In the genomic region with DNA sequence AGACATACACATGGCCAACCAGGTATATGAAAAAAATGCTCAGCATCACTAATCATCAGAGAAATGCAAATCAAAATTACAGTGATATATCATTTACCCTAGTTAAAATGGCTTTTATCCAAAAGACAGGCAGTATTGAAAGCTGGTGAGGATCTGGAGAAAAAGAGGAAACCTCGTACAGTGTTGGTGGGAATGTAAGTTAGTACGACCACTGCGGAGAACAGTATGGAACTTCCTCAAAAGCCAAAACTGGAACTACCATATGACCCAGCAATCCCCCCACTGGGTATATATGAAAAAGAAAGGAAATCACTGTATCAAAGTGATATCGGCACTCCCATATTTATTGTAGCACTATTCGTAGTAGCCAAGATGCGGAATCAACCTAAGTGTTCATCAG, we compare ENCODE assay signal across 36 cellular contexts.
"Had no signal": no experiment of that assay in that cellular context is flagged by ENCODE, and none has a peak within 500 bp of the region (broad histone marks: within the 10 kb centered on the region; RNA-seq: fewer than 3 reads in every experiment).

No MANE protein-coding gene starts in this region.

- H3K4me1 Mint-ChIP-seq: activated naive CD8-positive, alpha-beta T cell treated with anti-CD3 and anti-CD28 coated beads, Interleukin-2, amount 50 U/mL, for 24 hours; brain; central memory CD8-positive, alpha-beta T cell; WTC11 had no signal

- H3K4me1 ChIP-seq: ascending aorta had no signal

- DNase-seq: activated CD4-positive, alpha-beta memory T cell treated with anti-CD3 and anti-CD28 coated beads, Interleukin-2, amount 10 ng/mL, durations not matched to agents 7 days and 5 days; activated CD4-positive, alpha-beta T cell treated with anti-CD3 and anti-CD28 coated beads for 1 hour; activated CD4-positive, alpha-beta T cell treated with anti-CD3 and anti-CD28 coated beads for 36 hours; activated CD4-positive, alpha-beta T cell treated with anti-CD3 and anti-CD28 coated beads for 48 hours; activated CD4-positive, alpha-beta T cell treated with anti-CD3 and anti-CD28 coated beads, Interleukin-2, amount 10 ng/mL, durations not matched to agents 7 days and 5 days; activated CD4-positive, alpha-beta T cell treated with anti-CD3 and anti-CD28 coated beads, Interleukin-2, amount 50 U/mL, for 48 hours; activated CD4-positive, CD25-positive, alpha-beta regulatory T cell; activated CD8-positive, alpha-beta memory T cell treated with anti-CD3 and anti-CD28 coated beads for 24 hours; activated CD8-positive, alpha-beta memory T cell treated with anti-CD3 and anti-CD28 coated beads, Interleukin-2, amount 10 ng/mL, durations not matched to agents 7 days and 5 days; activated CD8-positive, alpha-beta memory T cell treated with anti-CD3 and anti-CD28 coated beads, Interleukin-2, amount 50 U/mL, for 48 hours; activated CD8-positive, alpha-beta T cell treated with anti-CD3 and anti-CD28 coated beads, Interleukin-2, amount 10 ng/mL, durations not matched to agents 7 days and 5 days; activated effector memory CD4-positive, alpha-beta T cell treated with Interleukin-2 at 50 U/mL for 16 hours; activated gamma-delta T cell; activated naive CD4-positive, alpha-beta T cell treated with anti-CD3 and anti-CD28 coated beads, Interleukin-2, amount 10 ng/mL, durations not matched to agents 7 days and 5 days; activated naive CD4-positive, alpha-beta T cell treated with Interleukin-2 at 50 U/mL for 16 hours; activated naive CD8-positive, alpha-beta T cell treated with anti-CD3 and anti-CD28 coated beads, Interleukin-2, amount 10 ng/mL, durations not matched to agents 7 days and 5 days; activated naive CD8-positive, alpha-beta T cell treated with anti-CD3 and anti-CD28 coated beads, Interleukin-2, amount 50 U/mL, for 24 hours; activated T-cell treated with anti-CD3 and anti-CD28 coated beads, Interleukin-2, amount 50 U/mL, for 24 hours; activated T-cell treated with anti-CD3 and anti-CD28 coated beads, Interleukin-2, amount 50 U/mL, for 48 hours; amygdala; anterior cingulate cortex; caudate nucleus; cerebellar nuclear complex; T-helper 2 cell; T-helper 9 cell; WERI-Rb-1 had no signal

- ATAC-seq: activated CD4-positive, alpha-beta T cell treated with anti-CD3 and anti-CD28 coated beads for 36 hours; activated CD4-positive, CD25-positive, alpha-beta regulatory T cell treated with anti-CD3 and anti-CD28 coated beads, Interleukin-2, amount 50 U/mL, for 24 hours; activated CD8-positive, alpha-beta memory T cell treated with anti-CD3 and anti-CD28 coated beads, Interleukin-2, amount 10 ng/mL, durations not matched to agents 7 days and 5 days; activated CD8-positive, alpha-beta T cell treated with anti-CD3 and anti-CD28 coated beads, Interleukin-2, amount 10 ng/mL, durations not matched to agents 7 days and 5 days; activated naive CD8-positive, alpha-beta T cell treated with anti-CD3 and anti-CD28 coated beads, Interleukin-2, amount 50 U/mL, for 24 hours; WTC11 had no signal

- H3K4me3 Mint-ChIP-seq: activated CD4-positive, alpha-beta memory T cell treated with anti-CD3 and anti-CD28 coated beads, Interleukin-2, amount 10 ng/mL, durations not matched to agents 7 days and 5 days; activated CD4-positive, alpha-beta T cell treated with anti-CD3 and anti-CD28 coated beads for 36 hours; activated CD4-positive, alpha-beta T cell treated with anti-CD3 and anti-CD28 coated beads, Interleukin-2, amount 10 ng/mL, durations not matched to agents 7 days and 5 days; activated CD8-positive, alpha-beta memory T cell treated with anti-CD3 and anti-CD28 coated beads, Interleukin-2, amount 10 ng/mL, durations not matched to agents 7 days and 5 days; activated CD8-positive, alpha-beta T cell treated with anti-CD3 and anti-CD28 coated beads, Interleukin-2, amount 10 ng/mL, durations not matched to agents 7 days and 5 days; activated naive CD4-positive, alpha-beta T cell treated with anti-CD3 and anti-CD28 coated beads, Interleukin-2, amount 10 ng/mL, durations not matched to agents 7 days and 5 days; activated naive CD4-positive, alpha-beta T cell treated with anti-CD3 and anti-CD28 coated beads, Interleukin-2, amount 50 U/mL, for 24 hours; activated naive CD8-positive, alpha-beta T cell; activated naive CD8-positive, alpha-beta T cell treated with anti-CD3 and anti-CD28 coated beads, Interleukin-2, amount 10 ng/mL, durations not matched to agents 7 days and 5 days; activated naive CD8-positive, alpha-beta T cell treated with anti-CD3 and anti-CD28 coated beads, Interleukin-2, amount 50 U/mL, for 24 hours; activated T-cell treated with anti-CD3 and anti-CD28 coated beads, Interleukin-2, amount 50 U/mL, for 24 hours; brain; central memory CD8-positive, alpha-beta T cell; T-helper 2 cell treated with Interferon-gamma antibody and Interleukin-4, amounts not matched to agents 5 μg/mL and 100 μg/mL, for 36 hours; WTC11 had no signal

- H3K27me3 ChIP-seq: ascending aorta, cardiac muscle cell had no signal

- H3K4me3 ChIP-seq: ascending aorta, cardiac muscle cell had no signal

- H3K27me3 Mint-ChIP-seq: activated CD4-positive, alpha-beta memory T cell treated with anti-CD3 and anti-CD28 coated beads, Interleukin-2, amount 10 ng/mL, durations not matched to agents 7 days and 5 days; activated CD4-positive, alpha-beta T cell treated with anti-CD3 and anti-CD28 coated beads for 36 hours; activated CD4-positive, alpha-beta T cell treated with anti-CD3 and anti-CD28 coated beads, Interleukin-2, amount 10 ng/mL, durations not matched to agents 7 days and 5 days; activated CD8-positive, alpha-beta memory T cell treated with anti-CD3 and anti-CD28 coated beads, Interleukin-2, amount 10 ng/mL, durations not matched to agents 7 days and 5 days; activated naive CD4-positive, alpha-beta T cell treated with anti-CD3 and anti-CD28 coated beads, Interleukin-2, amount 10 ng/mL, durations not matched to agents 7 days and 5 days; activated naive CD4-positive, alpha-beta T cell treated with anti-CD3 and anti-CD28 coated beads, Interleukin-2, amount 50 U/mL, for 24 hours; activated naive CD8-positive, alpha-beta T cell; activated naive CD8-positive, alpha-beta T cell treated with anti-CD3 and anti-CD28 coated beads, Interleukin-2, amount 10 ng/mL, durations not matched to agents 7 days and 5 days; activated naive CD8-positive, alpha-beta T cell treated with anti-CD3 and anti-CD28 coated beads, Interleukin-2, amount 50 U/mL, for 24 hours; activated T-cell treated with anti-CD3 and anti-CD28 coated beads, Interleukin-2, amount 50 U/mL, for 24 hours; brain; central memory CD8-positive, alpha-beta T cell had no signal

- H3K27ac Mint-ChIP-seq: activated CD4-positive, alpha-beta memory T cell treated with anti-CD3 and anti-CD28 coated beads, Interleukin-2, amount 10 ng/mL, durations not matched to agents 7 days and 5 days; activated CD4-positive, alpha-beta T cell treated with anti-CD3 and anti-CD28 coated beads for 36 hours; activated CD4-positive, alpha-beta T cell treated with anti-CD3 and anti-CD28 coated beads, Interleukin-2, amount 10 ng/mL, durations not matched to agents 7 days and 5 days; activated CD8-positive, alpha-beta memory T cell treated with anti-CD3 and anti-CD28 coated beads, Interleukin-2, amount 10 ng/mL, durations not matched to agents 7 days and 5 days; activated CD8-positive, alpha-beta T cell treated with anti-CD3 and anti-CD28 coated beads, Interleukin-2, amount 10 ng/mL, durations not matched to agents 7 days and 5 days; activated naive CD4-positive, alpha-beta T cell treated with anti-CD3 and anti-CD28 coated beads, Interleukin-2, amount 10 ng/mL, durations not matched to agents 7 days and 5 days; activated naive CD4-positive, alpha-beta T cell treated with anti-CD3 and anti-CD28 coated beads, Interleukin-2, amount 50 U/mL, for 24 hours; activated naive CD8-positive, alpha-beta T cell; activated naive CD8-positive, alpha-beta T cell treated with anti-CD3 and anti-CD28 coated beads, Interleukin-2, amount 10 ng/mL, durations not matched to agents 7 days and 5 days; activated naive CD8-positive, alpha-beta T cell treated with anti-CD3 and anti-CD28 coated beads, Interleukin-2, amount 50 U/mL, for 24 hours; activated T-cell treated with anti-CD3 and anti-CD28 coated beads, Interleukin-2, amount 50 U/mL, for 24 hours; activated T-helper 2 cell treated with anti-CD3 and anti-CD28 coated beads, Interferon-gamma antibody, Interleukin-2, Interleukin-4, amounts not matched to agents 10 μg/mL and 5 μg/mL and 100 μg/mL, durations not matched to agents 14 hours and 24 hours and 36 hours; brain; T-helper 2 cell treated with Interferon-gamma antibody and Interleukin-4, amounts not matched to agents 5 μg/mL and 100 μg/mL, for 36 hours; WTC11 had no signal

- H3K9me3 Mint-ChIP-seq: activated CD4-positive, alpha-beta memory T cell treated with anti-CD3 and anti-CD28 coated beads, Interleukin-2, amount 10 ng/mL, durations not matched to agents 7 days and 5 days; activated CD4-positive, alpha-beta T cell treated with anti-CD3 and anti-CD28 coated beads, Interleukin-2, amount 10 ng/mL, durations not matched to agents 7 days and 5 days; activated naive CD4-positive, alpha-beta T cell treated with anti-CD3 and anti-CD28 coated beads, Interleukin-2, amount 10 ng/mL, durations not matched to agents 7 days and 5 days; activated naive CD4-positive, alpha-beta T cell treated with anti-CD3 and anti-CD28 coated beads, Interleukin-2, amount 50 U/mL, for 24 hours; activated naive CD8-positive, alpha-beta T cell treated with anti-CD3 and anti-CD28 coated beads, Interleukin-2, amount 10 ng/mL, durations not matched to agents 7 days and 5 days; activated naive CD8-positive, alpha-beta T cell treated with anti-CD3 and anti-CD28 coated beads, Interleukin-2, amount 50 U/mL, for 24 hours; activated T-cell treated with anti-CD3 and anti-CD28 coated beads, Interleukin-2, amount 50 U/mL, for 24 hours; activated T-helper 2 cell treated with anti-CD3 and anti-CD28 coated beads, Interferon-gamma antibody, Interleukin-2, Interleukin-4, amounts not matched to agents 10 μg/mL and 5 μg/mL and 100 μg/mL, durations not matched to agents 14 hours and 24 hours and 36 hours; brain; central memory CD8-positive, alpha-beta T cell; T-helper 2 cell treated with Interferon-gamma antibody and Interleukin-4, amounts not matched to agents 5 μg/mL and 100 μg/mL, for 36 hours; WTC11 had no signal

- H3K27ac ChIP-seq: ascending aorta, cardiac muscle cell, WERI-Rb-1 had no signal

- H3K9me3 ChIP-seq: ascending aorta had no signal
